Comparison of ENCODE assay signal across 8 cellular contexts in the genomic region with DNA sequence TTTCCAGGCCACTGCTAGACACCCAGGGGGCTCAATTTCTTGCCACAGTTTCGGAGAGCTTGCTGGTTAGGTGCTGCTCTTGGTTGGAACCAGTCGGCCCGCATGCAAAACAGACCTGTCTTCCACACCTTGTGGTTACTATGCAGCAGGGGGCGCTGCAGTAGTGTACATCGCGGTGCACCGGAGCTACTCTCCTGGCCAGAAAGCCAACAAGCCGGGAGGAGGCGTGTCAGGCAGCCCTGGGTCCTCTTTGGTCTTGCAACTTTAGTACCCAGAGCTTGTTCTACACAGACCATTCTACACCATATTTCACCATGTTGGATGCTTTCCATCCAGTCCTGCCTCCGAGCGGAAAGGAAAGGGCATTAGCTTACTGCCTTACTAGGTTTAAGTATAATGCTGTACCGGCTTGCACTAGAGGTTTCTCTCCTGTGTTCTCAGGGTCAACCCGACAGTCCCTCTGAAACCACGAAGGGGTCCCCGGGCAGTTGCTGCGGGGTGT. TPM values are rescaled to one million over a fixed set of nuclear protein-coding genes. Genes with fewer than 3 reads are reported as not detected.
DNase-seq lines count a peak whose midpoint lies in the region; ATAC-seq and TF ChIP-seq lines count a peak whose summit lies in the region.

No MANE protein-coding gene starts in this region.

- ATAC-seq in GM18502 (IDR thresholded peaks at IDR 0.05; ENCODE audit: poor library complexity, unreplicated experiment) (peak; percentile 64), HG02970 (IDR thresholded peaks at IDR 0.05; ENCODE audit: low FRiP score, unreplicated experiment) (peak; percentile 64), right cardiac atrium (peak; percentile 91 to 92)

- H3K9me3 ChIP-seq in ascending aorta (no peaks in the 10 kb centered on the region), right cardiac atrium (ENCODE audit: control insufficient read depth, low read length) (no peaks in the 10 kb centered on the region), uterus (no peaks in the 10 kb centered on the region)

- H3K27me3 ChIP-seq in ascending aorta: no peaks in the 10 kb centered on the region
- no peaks in the 10 kb centered on the region for H3K27me3 ChIP-seq in right cardiac atrium (ENCODE audit: control insufficient read depth, insufficient read depth)
- no peaks in the 10 kb centered on the region for H3K27me3 ChIP-seq in uterus

- TF ChIP-seq POLR2A in uterus (IDR thresholded peaks at IDR 0.05): no peak

- intact Hi-C loops in ascending aorta (cut with DNase I): loop anchor here (2.0 kb wide), 1 partner anchor 327 kb away; the partner anchor contains the start of genes CCDC59 and METTL25
- intact Hi-C loops in right cardiac atrium (cut with DNase I): no loop called here
- intact Hi-C loops in uterus (cut with DNase I; ENCODE audit: low total_unique reads): no loop called here

- H3K27ac ChIP-seq in ascending aorta: peak overlapping the region; percentile 80 to 92
- H3K27ac ChIP-seq in right cardiac atrium (ENCODE audit: low read length): peak overlapping the region; percentile 83
- peak overlapping the region; percentile 96 to 98 for H3K27ac ChIP-seq in uterus

- H3K4me3 ChIP-seq in ascending aorta (peak overlapping the region; percentile 75 to 87), right cardiac atrium (ENCODE audit: low read length) (peak overlapping the region; percentile 73), uterus (peak overlapping the region; percentile 84 to 90)

- H3K4me1 ChIP-seq in ascending aorta: no peaks in the 10 kb centered on the region
- no peaks in the 10 kb centered on the region for H3K4me1 ChIP-seq in right cardiac atrium (ENCODE audit: control insufficient read depth, insufficient read depth, low read length)
- H3K4me1 ChIP-seq in uterus: no peaks in the 10 kb centered on the region

- DNase-seq in NCI-H187 (lab: John Stamatoyannopoulos, UW) (peak; percentile 90 to 97), T-helper 2 cell (peak; percentile 66 to 92 (median 84)), ascending aorta (ENCODE audit: low spot score in 2 of 2) (peak; percentile 77 to 97), right cardiac atrium (peak; percentile 95 to 98 (median 95)), pulmonary artery endothelial cell (ENCODE audit: low read depth, low spot score) (peak; percentile 84), uterus (peak; percentile 93 to 95)

- TF ChIP-seq CTCF in ascending aorta (IDR thresholded peaks at IDR 0.05): peak; percentile 69 to 94 (median 80)
- TF ChIP-seq CTCF in uterus (IDR thresholded peaks at IDR 0.05): peak; percentile 89 to 90 (median 90)

- H3K36me3 ChIP-seq in ascending aorta (no peaks in the 10 kb centered on the region), uterus (no peaks in the 10 kb centered on the region)

- under 1% methylated on average over 16 of the region's 16 CpGs for WGBS in right cardiac atrium

RNA-seq across cellular contexts. Expression of gene TMTC2, which starts 0.9 kb away (rescaled TPM):
- total RNA-seq in ascending aorta (6.8 TPM), right cardiac atrium (1 to 10 TPM; 2.7 to 5.3 (median 3.1) TPM), pulmonary artery endothelial cell (3.6 and 10.1 TPM in 2 replicates), uterus (10 to 100 TPM; 11.5 to 44.1 (median 16.0) TPM)
- polyA plus RNA-seq in right cardiac atrium: 1.6 TPM

Comparison
In these comparisons a context has a peak if more than half of its experiments do, and no peak if none do; other contexts are left out.
1. Peak in every context shown above with its lines: DNase-seq, ATAC-seq, H3K4me3 ChIP-seq and H3K27ac ChIP-seq.